ENCODE assay signal across 10 cellular contexts in genomic region chr7:105024734-105025133, GRCh38. TPM values are rescaled to one million over a fixed set of nuclear protein-coding genes. Genes with fewer than 3 reads are reported as not detected.
DNase-seq lines count a peak whose midpoint lies in the region; ATAC-seq and TF ChIP-seq lines count a peak whose summit lies in the region.
"Had no signal": no experiment of that assay in that cellular context is flagged by ENCODE, and none has a peak within 500 bp of the region (broad histone marks: within the 10 kb centered on the region; RNA-seq: fewer than 3 reads in every experiment).

No MANE protein-coding gene starts in this region.

- no peak overlapping the region for H3K4me3 ChIP-seq in CD4-positive, alpha-beta memory T cell (ENCODE audit: low read length in 2 of 2)
- H3K4me3 ChIP-seq in mesenchymal stem cell (ENCODE audit: insufficient read depth in 1 of 2, low read depth in 1 of 2, low read length in 2 of 2): no peak overlapping the region
- H3K4me3 ChIP-seq: colonic mucosa, SJSA1 had no signal

- peak overlapping the region in 2 of 7 donors; percentile 43 to 81 for H3K27ac Mint-ChIP-seq in CD4-positive, alpha-beta memory T cell
- peak overlapping the region; percentile 35 for H3K27ac Mint-ChIP-seq in activated T-helper 17 cell treated with anti-CD3 and anti-CD28 coated beads, Interleukin-2, amount 50 U/mL, for 72 hours

- H3K79me1 ChIP-seq in mesenchymal stem cell (replicated peaks; ENCODE audit: low read length, poor library complexity, severe bottlenecking): no peaks in the 10 kb centered on the region

- no peaks in the 10 kb centered on the region for H3K9me3 ChIP-seq in CD4-positive, alpha-beta memory T cell (ENCODE audit: control insufficient read depth in 1 of 2, low read length in 2 of 2)
- H3K9me3 ChIP-seq in mesenchymal stem cell (ENCODE audit: control insufficient read depth, low read length): no peaks in the 10 kb centered on the region
- H3K9me3 ChIP-seq: colonic mucosa, SJSA1 had no signal

- H4K91ac ChIP-seq in mesenchymal stem cell (ENCODE audit: low read length): no peak overlapping the region

- H3K14ac ChIP-seq in mesenchymal stem cell (ENCODE audit: low read length in 2 of 2): no peak overlapping the region

- no peak overlapping the region for H4K8ac ChIP-seq in mesenchymal stem cell (ENCODE audit: low read length)

- H3K27me3 ChIP-seq in CD4-positive, alpha-beta memory T cell (ENCODE audit: insufficient read depth, low read length): no peaks in the 10 kb centered on the region
- no peaks in the 10 kb centered on the region for H3K27me3 ChIP-seq in mesenchymal stem cell (ENCODE audit: control insufficient read depth in 1 of 2, insufficient read depth in 1 of 2, low read length in 2 of 2)
- H3K27me3 ChIP-seq: colonic mucosa, SJSA1 had no signal

- no peak overlapping the region for H3K4ac ChIP-seq in mesenchymal stem cell (ENCODE audit: low read depth in 1 of 2, low read length in 2 of 2)

- peaks cover 0 to 24% of the 10 kb centered on the region in 2 donors for H3K36me3 Mint-ChIP-seq in CD4-positive, alpha-beta memory T cell
- H3K36me3 Mint-ChIP-seq in activated T-helper 17 cell treated with anti-CD3 and anti-CD28 coated beads, Interleukin-2, amount 50 U/mL, for 72 hours (ENCODE audit: low read depth): peaks cover 93% of the 10 kb centered on the region

- no peak overlapping the region for H3K23ac ChIP-seq in mesenchymal stem cell (ENCODE audit: low read length in 2 of 2)

- in situ Hi-C loops in KBM-7 (cut with MboI; ENCODE audit: low pct_unique_long_range_greater_than_20kb, low sequenced_read_pairs): no loop called here

- DNase-seq in CD4-positive, alpha-beta memory T cell: no peak
- DNase-seq in HT1080 (ENCODE audit: low read depth) (peak; percentile 26), mesenchymal stem cell (peak; percentile 79), COLO829 (ENCODE audit: low spot score) (no peak), GM20000 (ENCODE audit: low spot score) (no peak), KBM-7 (no peak)
- DNase-seq: colonic mucosa had no signal

- H2AK5ac ChIP-seq in mesenchymal stem cell (ENCODE audit: low read length, severe bottlenecking): no peak overlapping the region

- no peak overlapping the region for H2AFZ ChIP-seq in mesenchymal stem cell (ENCODE audit: low read depth, low read length)

- ATAC-seq in activated T-helper 17 cell treated with anti-CD3 and anti-CD28 coated beads, Interleukin-2, amount 50 U/mL, for 72 hours (replicated peaks): peak; percentile 24
- ATAC-seq in HG03457 (IDR thresholded peaks at IDR 0.05; ENCODE audit: unreplicated experiment): no peak

- H3K27me3 Mint-ChIP-seq in CD4-positive, alpha-beta memory T cell: no peaks in the 10 kb centered on the region
- H3K27me3 Mint-ChIP-seq in activated T-helper 17 cell treated with anti-CD3 and anti-CD28 coated beads, Interleukin-2, amount 50 U/mL, for 72 hours: no peaks in the 10 kb centered on the region

- no peak overlapping the region for H3K27ac ChIP-seq in CD4-positive, alpha-beta memory T cell (ENCODE audit: low read depth, low read length)
- H3K27ac ChIP-seq in mesenchymal stem cell (ENCODE audit: low read length, poor library complexity, severe bottlenecking): no peak overlapping the region
- H3K27ac ChIP-seq: colonic mucosa, SJSA1 had no signal

- no peak overlapping the region for H3K18ac ChIP-seq in mesenchymal stem cell (ENCODE audit: low read depth in 1 of 2, low read length in 2 of 2)

- no peak overlapping the region for H3K4me2 ChIP-seq in mesenchymal stem cell (ENCODE audit: low read length, poor library complexity, severe bottlenecking)

- intact Hi-C loops in CD4-positive, alpha-beta memory T cell (cut with micrococcal nuclease): loop anchor here (1.0 kb wide), 1 partner anchor 7 kb away; no protein-coding TSS in a partner anchor

- H3K4me1 ChIP-seq in CD4-positive, alpha-beta memory T cell (ENCODE audit: insufficient read depth, low read length): peaks cover 98% of the 10 kb centered on the region
- H3K4me1 ChIP-seq in mesenchymal stem cell (ENCODE audit: control insufficient read depth, insufficient read depth, low read depth, low read length): no peaks in the 10 kb centered on the region

- peak overlapping the region; percentile 20 for H3K9ac ChIP-seq in mesenchymal stem cell (ENCODE audit: low read length)

- H2BK15ac ChIP-seq in mesenchymal stem cell (ENCODE audit: low read depth, poor library complexity, severe bottlenecking): no peak overlapping the region

- H3K4me1 Mint-ChIP-seq in CD4-positive, alpha-beta memory T cell: peaks cover 65 to 97% (median 82%) of the 10 kb centered on the region in 4 donors
- H3K4me1 Mint-ChIP-seq in activated T-helper 17 cell treated with anti-CD3 and anti-CD28 coated beads, Interleukin-2, amount 50 U/mL, for 72 hours: peaks cover 43% of the 10 kb centered on the region

- no peak for TF ChIP-seq CTCF in GM20000 (IDR thresholded peaks at IDR 0.05; ENCODE audit: extremely low read depth, missing control alignments)

- H3K36me3 ChIP-seq in CD4-positive, alpha-beta memory T cell (ENCODE audit: insufficient read depth, low read length): no peaks in the 10 kb centered on the region
- peaks cover 0 to 2% of the 10 kb centered on the region in 2 experiments for H3K36me3 ChIP-seq in mesenchymal stem cell (ENCODE audit: control insufficient read depth in 1 of 2, insufficient read depth in 2 of 2, low read depth in 1 of 2, low read length in 2 of 2)
- H3K36me3 ChIP-seq: colonic mucosa had no signal

- H3K9me3 Mint-ChIP-seq in CD4-positive, alpha-beta memory T cell: peaks cover 0 to 2% (median 0%) of the 10 kb centered on the region in 8 donors
- H3K9me3 Mint-ChIP-seq in activated T-helper 17 cell treated with anti-CD3 and anti-CD28 coated beads, Interleukin-2, amount 50 U/mL, for 72 hours: no peaks in the 10 kb centered on the region

- CTCF ChIA-PET in CD4-positive, alpha-beta memory T cell (lab: Charles Lee; ENCODE audit: partially characterized antibody): interaction anchor here (1.0 to 1.2 kb wide), 3 partner anchors 9 to 44 kb away, joined by 3 to 4 read pairs (median 3); no protein-coding TSS in a partner anchor

- no peak overlapping the region for H2BK120ac ChIP-seq in mesenchymal stem cell (ENCODE audit: low read depth, low read length)

- peak overlapping the region in 5 of 8 donors; percentile 36 to 77 (median 66) for H3K4me3 Mint-ChIP-seq in CD4-positive, alpha-beta memory T cell
- H3K4me3 Mint-ChIP-seq in activated T-helper 17 cell treated with anti-CD3 and anti-CD28 coated beads, Interleukin-2, amount 50 U/mL, for 72 hours: peak overlapping the region; percentile 56

- H2BK5ac ChIP-seq in mesenchymal stem cell (ENCODE audit: low read depth, low read length, poor library complexity, severe bottlenecking): no peak overlapping the region

- POLR2A ChIA-PET in CD4-positive, alpha-beta memory T cell (lab: Charles Lee; ENCODE audit: partially characterized antibody): interaction anchor here (0.9 to 5.6 kb wide), 2 partner anchors 12 to 42 kb away, joined by 3 to 102 read pairs; partner anchors contain the start of gene KMT2E

- no CpG with 5 or more reads among the region's 1 CpG for WGBS in mesenchymal stem cell

- no peak overlapping the region for H2BK12ac ChIP-seq in mesenchymal stem cell (ENCODE audit: low read length in 2 of 2)

RNA-seq across cellular contexts. Expression of gene KMT2E, which starts 10.7 kb away (rescaled TPM):
- total RNA-seq in CD4-positive, alpha-beta memory T cell: 100 to 1,000 TPM; 213 to 224 TPM
- 100 to 1,000 TPM; 109 to 244 TPM for polyA plus RNA-seq in CD4-positive, alpha-beta memory T cell
- 16.6 and 23.3 TPM in 2 replicates for total RNA-seq in HT1080 (2014; rRNA removed; shearing (Covaris generic))
- 9.3 and 12.6 TPM in 2 replicates for polyA plus RNA-seq in HT1080 (2015; cell fraction: cytosol; rRNA removed)
- polyA plus RNA-seq in HT1080 (2015; cell fraction: nucleus; rRNA removed): 23.5 and 24.2 TPM in 2 replicates
- 100 to 1,000 TPM in 1 of 2 donors, 10 to 100 TPM in 1; 85.2 to 181 TPM for total RNA-seq in activated T-helper 17 cell treated with anti-CD3 and anti-CD28 coated beads, Interleukin-2, amount 50 U/mL, for 72 hours
- 37.5 TPM for polyA plus RNA-seq in mesenchymal stem cell (2013, experiment 1 of 2)
- 35.8 TPM for polyA plus RNA-seq in mesenchymal stem cell (2013, experiment 2 of 2)

Comparison
In these comparisons a context has a peak if more than half of its experiments do, and no peak if none do; other contexts are left out.
1. DNase-seq: peak in HT1080 (single experiment) and mesenchymal stem cell (single experiment); none in CD4-positive, alpha-beta memory T cell (0 of 5), COLO829 (single experiment), GM20000 (single experiment) and KBM-7 (single experiment).